In genomic region chr7:124460053-124460445, GRCh38 we compare ENCODE assay signal across 22 cellular contexts.
DNase-seq lines count a peak whose midpoint lies in the region; ATAC-seq and TF ChIP-seq lines count a peak whose summit lies in the region.
"Had no signal": no experiment of that assay in that cellular context is flagged by ENCODE, and none has a peak within 500 bp of the region (broad histone marks: within the 10 kb centered on the region; RNA-seq: fewer than 3 reads in every experiment).

No MANE protein-coding gene starts in this region.

- H3K23ac ChIP-seq in mesenchymal stem cell (ENCODE audit: low read length in 2 of 2) = no peak overlapping the region

- H3K9ac ChIP-seq in mesenchymal stem cell (ENCODE audit: low read length) (no peak overlapping the region), Karpas-422 (ENCODE audit: low read length) (no peak overlapping the region)
- H3K9ac ChIP-seq: GM23248, SK-N-SH had no signal

- H3K18ac ChIP-seq in mesenchymal stem cell (ENCODE audit: low read depth in 1 of 2, low read length in 2 of 2) = no peak overlapping the region

- peaks cover 1% of the 10 kb centered on the region for H3K79me1 ChIP-seq in mesenchymal stem cell (replicated peaks; ENCODE audit: low read length, poor library complexity, severe bottlenecking)

- ATAC-seq in body of pancreas (no peak), HG02938 (IDR thresholded peaks at IDR 0.05; ENCODE audit: unreplicated experiment) (no peak)
- ATAC-seq: GM12878 had no signal

- H2BK120ac ChIP-seq in mesenchymal stem cell (ENCODE audit: low read depth, low read length) = peak overlapping the region; percentile 19

- DNase-seq in A172 (ENCODE audit: low spot score) (peak; percentile 77), HCEC 1CT (peak; percentile 63), body of pancreas (no peak), mesenchymal stem cell (peak; percentile 76), substantia nigra (lab: John Stamatoyannopoulos, UW) (no peak), Karpas-422 (no peak), dorsolateral prefrontal cortex (no peak)
- DNase-seq: 8988T, BE2C, DMS79, GM23248, H9, MG63, NCI-H1417, NCI-H187, NCI-H446, NCI-H526 treated with DMSO at 0.1 percent for 48 hours, SHP77 treated with DMSO at 0.1 percent for 48 hours, SK-N-SH had no signal

- no peaks in the 10 kb centered on the region for H3K36me3 ChIP-seq in body of pancreas (replicated peaks in 1 of 2; ENCODE audit: insufficient read depth in 1 of 2, low read depth in 2 of 2)
- H3K36me3 ChIP-seq in mesenchymal stem cell (ENCODE audit: control insufficient read depth in 1 of 2, insufficient read depth in 2 of 2, low read depth in 1 of 2, low read length in 2 of 2) = no peaks in the 10 kb centered on the region
- no peaks in the 10 kb centered on the region for H3K36me3 ChIP-seq in Karpas-422 (ENCODE audit: insufficient read depth, low read length)
- H3K36me3 ChIP-seq: BE2C, MG63 had no signal

- no peak overlapping the region for H4K91ac ChIP-seq in mesenchymal stem cell (ENCODE audit: low read length)

- H3K9me2 ChIP-seq in Karpas-422 (replicated peaks; ENCODE audit: insufficient read depth, low read length) = no peaks in the 10 kb centered on the region
- H3K9me2 ChIP-seq: SK-N-SH had no signal

- H3K4me3 ChIP-seq in body of pancreas (no peak overlapping the region), mesenchymal stem cell (ENCODE audit: insufficient read depth in 1 of 2, low read depth in 1 of 2, low read length in 2 of 2) (no peak overlapping the region), Karpas-422 (ENCODE audit: low read length) (no peak overlapping the region), dorsolateral prefrontal cortex (no peak overlapping the region)
- H3K4me3 ChIP-seq: GM12878, GM23248, MG63 had no signal

- no peak overlapping the region for H3K4me2 ChIP-seq in mesenchymal stem cell (ENCODE audit: low read length, poor library complexity, severe bottlenecking)
- H3K4me2 ChIP-seq in Karpas-422 (ENCODE audit: low read depth, low read length, poor library complexity, severe bottlenecking) = no peak overlapping the region
- H3K4me2 ChIP-seq: SK-N-SH had no signal

- H2BK15ac ChIP-seq in mesenchymal stem cell (ENCODE audit: low read depth, poor library complexity, severe bottlenecking) = no peak overlapping the region

- H3K9me3 ChIP-seq in body of pancreas (no peaks in the 10 kb centered on the region), mesenchymal stem cell (ENCODE audit: control insufficient read depth, low read length) (no peaks in the 10 kb centered on the region), Karpas-422 (ENCODE audit: low read length) (no peaks in the 10 kb centered on the region)
- H3K9me3 ChIP-seq: BE2C, MG63, SK-N-SH had no signal

- H2BK12ac ChIP-seq in mesenchymal stem cell (ENCODE audit: low read length in 2 of 2) = no peak overlapping the region

- no peak overlapping the region for H2AK5ac ChIP-seq in mesenchymal stem cell (ENCODE audit: low read length, severe bottlenecking)

- H2BK5ac ChIP-seq in mesenchymal stem cell (ENCODE audit: low read depth, low read length, poor library complexity, severe bottlenecking) = peak overlapping the region; percentile 98

- H2AFZ ChIP-seq in mesenchymal stem cell (ENCODE audit: low read depth, low read length) = no peak overlapping the region
- H2AFZ ChIP-seq in Karpas-422 (ENCODE audit: low read length) = no peak overlapping the region
- H2AFZ ChIP-seq: GM23248 had no signal

- no peak overlapping the region for H4K8ac ChIP-seq in mesenchymal stem cell (ENCODE audit: low read length)

- TF ChIP-seq POLR2A in body of pancreas (IDR thresholded peaks at IDR 0.05) = no peak

- H3K27me3 ChIP-seq in body of pancreas (no peaks in the 10 kb centered on the region), mesenchymal stem cell (ENCODE audit: control insufficient read depth in 1 of 2, insufficient read depth in 1 of 2, low read length in 2 of 2) (no peaks in the 10 kb centered on the region), Karpas-422 (ENCODE audit: low read length) (no peaks in the 10 kb centered on the region), dorsolateral prefrontal cortex (no peaks in the 10 kb centered on the region)
- H3K27me3 ChIP-seq: BE2C, MG63 had no signal

- intact Hi-C loops in body of pancreas (cut with DNase I) = no loop called here
- intact Hi-C loops in dorsolateral prefrontal cortex (cut with DNase I) = no loop called here

- no peak overlapping the region for H3K4ac ChIP-seq in mesenchymal stem cell (ENCODE audit: low read depth in 1 of 2, low read length in 2 of 2)

- H3K14ac ChIP-seq in mesenchymal stem cell (ENCODE audit: low read length in 2 of 2) = no peak overlapping the region

- TF ChIP-seq CTCF in body of pancreas (IDR thresholded peaks at IDR 0.05) (no peak), dorsolateral prefrontal cortex (IDR thresholded peaks at IDR 0.05 in 54 of 56, conservative IDR thresholded peaks at IDR 0.05 in 2 of 56; ENCODE audit: low read depth in 1 of 56, partially characterized antibody in 56 of 56) (no peak)

- H3K79me2 ChIP-seq in Karpas-422 (ENCODE audit: low read length) = no peaks in the 10 kb centered on the region

- H3K27ac ChIP-seq in body of pancreas (peak overlapping the region in 3 of 4 donors; percentile 32 to 64 (median 55)), mesenchymal stem cell (ENCODE audit: low read length, poor library complexity, severe bottlenecking) (peak overlapping the region; percentile 100), substantia nigra (ENCODE audit: low read depth, low read length, poor library complexity, severe bottlenecking) (no peak overlapping the region), Karpas-422 (ENCODE audit: low read length) (no peak overlapping the region), dorsolateral prefrontal cortex (peak overlapping the region in 3 of 59 donors; percentile 21 to 49 (median 33))
- H3K27ac ChIP-seq: GM23248, RWPE1 had no signal

- H3K4me1 ChIP-seq in body of pancreas (no peaks in the 10 kb centered on the region), mesenchymal stem cell (ENCODE audit: control insufficient read depth, insufficient read depth, low read depth, low read length) (no peaks in the 10 kb centered on the region), Karpas-422 (ENCODE audit: low read length) (no peaks in the 10 kb centered on the region)
- H3K4me1 ChIP-seq: BE2C had no signal

- 77 to 81% methylated on average over 1 of the region's 1 CpG for WGBS in body of pancreas, 2 donors
- WGBS in mesenchymal stem cell = 2% methylated on average over 1 of the region's 1 CpG

- H4K20me1 ChIP-seq in Karpas-422 (ENCODE audit: insufficient read depth, low read depth, low read length) = no peaks in the 10 kb centered on the region

Comparison
In these comparisons a context has a peak if more than half of its experiments do, and no peak if none do; other contexts are left out.
1. DNase-seq: peak in A172 (single experiment), HCEC 1CT (single experiment) and mesenchymal stem cell (single experiment); none in body of pancreas (0 of 4), substantia nigra (0 of 49), Karpas-422 (single experiment) and dorsolateral prefrontal cortex (0 of 10).
2. H3K27ac ChIP-seq: peak in body of pancreas (3 of 4) and mesenchymal stem cell (single experiment); none in substantia nigra (single experiment) and Karpas-422 (single experiment).